Comparison of ENCODE assay signal across 2 cellular contexts in the genomic region with DNA sequence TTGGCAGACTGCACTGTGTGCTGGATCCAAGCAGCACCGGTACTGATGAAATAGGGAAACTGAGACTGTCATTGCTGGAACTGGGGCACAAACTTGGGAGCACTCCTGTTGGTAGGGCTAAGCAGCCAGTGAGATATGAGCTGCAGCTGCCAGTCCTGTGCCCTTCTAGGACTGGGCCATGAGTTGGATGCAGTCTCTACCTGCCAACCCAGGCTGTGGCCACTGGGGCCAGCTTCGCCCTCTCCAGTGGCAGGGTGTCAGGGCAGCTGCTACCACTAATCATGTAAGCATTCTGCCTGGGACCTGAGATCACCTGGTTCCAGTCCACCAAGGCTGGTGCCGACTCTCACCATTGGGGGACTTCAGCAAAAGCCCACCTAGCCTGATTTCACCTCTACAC.
TF ChIP-seq lines count a peak whose summit lies in the region.

No MANE protein-coding gene starts in this region.

TF ChIP-seq in GM23338, 12 proteins besides CTCF, POLR2A, EP300 and RAD21:
- TF ChIP-seq POLR2AphosphoS5 (IDR thresholded peaks at IDR 0.05; ENCODE audit: low read depth) (no peak), JUNB (IDR thresholded peaks at IDR 0.05; ENCODE audit: unreplicated experiment) (no peak), EZH2phosphoT487 (IDR thresholded peaks at IDR 0.05; ENCODE audit: unreplicated experiment) (no peak), NANOG (IDR thresholded peaks at IDR 0.05; ENCODE audit: borderline replicate concordance) (no peak), EZH2 (IDR thresholded peaks at IDR 0.05; ENCODE audit: low read depth, unreplicated experiment) (no peak), ZNF331 (CRISPR knock-in tag; IDR thresholded peaks at IDR 0.05; ENCODE audit: low read depth) (no peak), ZNF114 (CRISPR knock-in tag; IDR thresholded peaks at IDR 0.05) (no peak)
- TF ChIP-seq, protein P1, sequence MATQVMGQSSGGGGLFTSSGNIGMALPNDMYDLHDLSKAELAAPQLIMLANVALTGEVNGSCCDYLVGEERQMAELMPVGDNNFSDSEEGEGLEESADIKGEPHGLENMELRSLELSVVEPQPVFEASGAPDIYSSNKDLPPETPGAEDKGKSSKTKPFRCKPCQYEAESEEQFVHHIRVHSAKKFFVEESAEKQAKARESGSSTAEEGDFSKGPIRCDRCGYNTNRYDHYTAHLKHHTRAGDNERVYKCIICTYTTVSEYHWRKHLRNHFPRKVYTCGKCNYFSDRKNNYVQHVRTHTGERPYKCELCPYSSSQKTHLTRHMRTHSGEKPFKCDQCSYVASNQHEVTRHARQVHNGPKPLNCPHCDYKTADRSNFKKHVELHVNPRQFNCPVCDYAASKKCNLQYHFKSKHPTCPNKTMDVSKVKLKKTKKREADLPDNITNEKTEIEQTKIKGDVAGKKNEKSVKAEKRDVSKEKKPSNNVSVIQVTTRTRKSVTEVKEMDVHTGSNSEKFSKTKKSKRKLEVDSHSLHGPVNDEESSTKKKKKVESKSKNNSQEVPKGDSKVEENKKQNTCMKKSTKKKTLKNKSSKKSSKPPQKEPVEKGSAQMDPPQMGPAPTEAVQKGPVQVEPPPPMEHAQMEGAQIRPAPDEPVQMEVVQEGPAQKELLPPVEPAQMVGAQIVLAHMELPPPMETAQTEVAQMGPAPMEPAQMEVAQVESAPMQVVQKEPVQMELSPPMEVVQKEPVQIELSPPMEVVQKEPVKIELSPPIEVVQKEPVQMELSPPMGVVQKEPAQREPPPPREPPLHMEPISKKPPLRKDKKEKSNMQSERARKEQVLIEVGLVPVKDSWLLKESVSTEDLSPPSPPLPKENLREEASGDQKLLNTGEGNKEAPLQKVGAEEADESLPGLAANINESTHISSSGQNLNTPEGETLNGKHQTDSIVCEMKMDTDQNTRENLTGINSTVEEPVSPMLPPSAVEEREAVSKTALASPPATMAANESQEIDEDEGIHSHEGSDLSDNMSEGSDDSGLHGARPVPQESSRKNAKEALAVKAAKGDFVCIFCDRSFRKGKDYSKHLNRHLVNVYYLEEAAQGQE (IDR thresholded peaks at IDR 0.05; ENCODE audit: unreplicated experiment) = no peak

TF ChIP-seq in H1, 55 proteins besides CTCF, POLR2A, EP300 and RAD21:
- TF ChIP-seq ASH2L (IDR thresholded peaks at IDR 0.05; ENCODE audit: low read length) = no peak
- TF ChIP-seq GABPA (IDR thresholded peaks at IDR 0.05; ENCODE audit: borderline replicate concordance, insufficient read depth, low read length) = no peak
- no peak for TF ChIP-seq CTBP2 (IDR thresholded peaks at IDR 0.05; ENCODE audit: borderline replicate concordance, insufficient read depth, insufficient read length, low read length)
